Comparison of ENCODE assay signal across 18 cellular contexts in the genomic region with DNA sequence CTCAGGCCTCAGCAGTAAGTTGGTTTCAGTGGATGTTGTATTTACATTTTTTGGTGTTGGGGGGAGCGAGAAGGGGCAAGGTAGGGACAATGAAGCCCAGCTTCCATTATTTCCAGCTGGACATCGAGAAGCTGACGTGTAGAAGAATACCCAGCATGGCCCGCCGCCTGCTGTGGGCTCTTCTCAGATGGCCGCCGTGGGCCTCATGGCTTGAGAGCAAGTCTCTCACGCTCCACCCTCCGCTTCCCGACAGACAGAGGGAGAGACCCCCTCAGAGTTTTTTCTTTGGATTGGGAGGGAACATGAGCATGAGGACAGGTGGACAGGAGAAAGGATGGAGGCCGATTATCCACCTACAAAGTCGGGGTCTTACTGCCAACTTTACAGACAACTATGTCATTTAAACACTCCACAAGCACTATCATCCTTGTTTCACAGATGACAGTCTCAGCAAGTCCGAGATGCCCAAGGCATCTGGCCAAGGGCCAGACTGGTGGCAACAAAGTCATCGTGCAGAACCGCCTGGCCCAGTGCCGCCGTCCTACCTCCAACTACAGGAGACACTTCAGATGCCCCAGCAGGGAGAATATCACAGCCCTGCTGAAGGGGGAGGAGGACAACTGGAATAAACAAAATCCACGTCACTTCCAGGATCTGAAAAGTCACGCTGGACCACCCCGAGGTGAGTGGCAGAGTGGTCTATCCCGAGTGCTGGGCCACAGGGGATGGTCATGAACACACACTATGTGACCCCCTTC.
"Had no signal": no experiment of that assay in that cellular context is flagged by ENCODE, and none has a peak within 500 bp of the region (broad histone marks: within the 10 kb centered on the region; RNA-seq: fewer than 3 reads in every experiment).

No MANE protein-coding gene starts in this region.

- H3K36me3 ChIP-seq: left lung, prostate gland had no signal

- H3K9me3 ChIP-seq: left lung, prostate gland had no signal

- ATAC-seq: activated CD8-positive, alpha-beta memory T cell treated with anti-CD3 and anti-CD28 coated beads, Interleukin-2, amount 10 ng/mL, durations not matched to agents 7 days and 5 days; effector memory CD8-positive, alpha-beta T cell; left lung; natural killer cell; sciatic nerve; SK-N-SH treated with all-trans-retinoic acid at 6 μM for 48 hours; stimulated activated memory B cell treated with anti-CD40 and anti-IgM and Interleukin-4, amounts not matched to agents 10 μg/mL and 1 μg/mL and 100 μg/mL, for 72 hours; T-cell had no signal

- H3K4me3 ChIP-seq: left lung, prostate gland had no signal

- H3K27ac ChIP-seq: left lung, prostate gland had no signal

- H3K4me1 ChIP-seq: prostate gland had no signal

- H3K27me3 ChIP-seq: left lung had no signal

- DNase-seq: activated CD4-positive, alpha-beta memory T cell treated with anti-CD3 and anti-CD28 coated beads, Interleukin-2, amount 10 ng/mL, durations not matched to agents 7 days and 5 days; activated CD4-positive, alpha-beta T cell treated with anti-CD3 and anti-CD28 coated beads for 48 hours; activated CD4-positive, CD25-positive, alpha-beta regulatory T cell; activated CD8-positive, alpha-beta memory T cell treated with anti-CD3 and anti-CD28 coated beads, Interleukin-2, amount 10 ng/mL, durations not matched to agents 7 days and 5 days; activated naive CD4-positive, alpha-beta T cell; activated naive CD8-positive, alpha-beta T cell treated with anti-CD3 and anti-CD28 coated beads for 36 hours; amniotic stem cell; effector memory CD8-positive, alpha-beta T cell; foreskin fibroblast; glutamatergic neuron; natural killer cell; stimulated activated CD4-positive, alpha-beta T cell treated with anti-CD3 and anti-CD28 coated beads, Interleukin-4, amount 100 ng/mL, for 4 hours had no signal
